ENCODE assay signal across 2 cellular contexts in the genomic region with DNA sequence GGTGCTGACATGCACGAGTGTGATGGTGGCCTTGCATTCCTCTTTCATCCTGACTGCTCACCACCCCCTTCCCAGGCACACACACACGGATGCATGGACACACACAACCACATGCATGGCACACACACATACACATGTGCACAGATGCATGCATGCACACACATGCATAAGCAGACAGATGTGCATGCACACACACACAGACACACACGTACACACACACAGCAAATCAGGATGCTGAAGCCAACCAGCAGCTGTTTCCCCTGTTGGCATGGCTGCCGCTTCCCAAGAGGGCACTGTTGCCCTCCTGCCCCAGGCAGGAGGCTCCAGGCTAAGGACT.
TF ChIP-seq lines count a peak whose summit lies in the region.

No MANE protein-coding gene starts in this region.

TF ChIP-seq in GM23338, 12 proteins besides CTCF, POLR2A, EP300 and RAD21 (continued from another document):
- TF ChIP-seq, protein P1, sequence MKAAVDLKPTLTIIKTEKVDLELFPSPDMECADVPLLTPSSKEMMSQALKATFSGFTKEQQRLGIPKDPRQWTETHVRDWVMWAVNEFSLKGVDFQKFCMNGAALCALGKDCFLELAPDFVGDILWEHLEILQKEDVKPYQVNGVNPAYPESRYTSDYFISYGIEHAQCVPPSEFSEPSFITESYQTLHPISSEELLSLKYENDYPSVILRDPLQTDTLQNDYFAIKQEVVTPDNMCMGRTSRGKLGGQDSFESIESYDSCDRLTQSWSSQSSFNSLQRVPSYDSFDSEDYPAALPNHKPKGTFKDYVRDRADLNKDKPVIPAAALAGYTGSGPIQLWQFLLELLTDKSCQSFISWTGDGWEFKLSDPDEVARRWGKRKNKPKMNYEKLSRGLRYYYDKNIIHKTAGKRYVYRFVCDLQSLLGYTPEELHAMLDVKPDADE (IDR thresholded peaks at IDR 0.05) = no peak
- TF ChIP-seq NANOG (IDR thresholded peaks at IDR 0.05; ENCODE audit: borderline replicate concordance) (no peak), STAT1 (IDR thresholded peaks at IDR 0.05; ENCODE audit: unreplicated experiment) (no peak), ZNF331 (CRISPR knock-in tag; IDR thresholded peaks at IDR 0.05; ENCODE audit: low read depth) (no peak), JUNB (IDR thresholded peaks at IDR 0.05; ENCODE audit: unreplicated experiment) (no peak), CREB1 (CRISPR knock-in tag; IDR thresholded peaks at IDR 0.05; ENCODE audit: low read depth) (no peak), EZH2phosphoT487 (IDR thresholded peaks at IDR 0.05; ENCODE audit: unreplicated experiment) (no peak)
- TF ChIP-seq, protein P2, sequence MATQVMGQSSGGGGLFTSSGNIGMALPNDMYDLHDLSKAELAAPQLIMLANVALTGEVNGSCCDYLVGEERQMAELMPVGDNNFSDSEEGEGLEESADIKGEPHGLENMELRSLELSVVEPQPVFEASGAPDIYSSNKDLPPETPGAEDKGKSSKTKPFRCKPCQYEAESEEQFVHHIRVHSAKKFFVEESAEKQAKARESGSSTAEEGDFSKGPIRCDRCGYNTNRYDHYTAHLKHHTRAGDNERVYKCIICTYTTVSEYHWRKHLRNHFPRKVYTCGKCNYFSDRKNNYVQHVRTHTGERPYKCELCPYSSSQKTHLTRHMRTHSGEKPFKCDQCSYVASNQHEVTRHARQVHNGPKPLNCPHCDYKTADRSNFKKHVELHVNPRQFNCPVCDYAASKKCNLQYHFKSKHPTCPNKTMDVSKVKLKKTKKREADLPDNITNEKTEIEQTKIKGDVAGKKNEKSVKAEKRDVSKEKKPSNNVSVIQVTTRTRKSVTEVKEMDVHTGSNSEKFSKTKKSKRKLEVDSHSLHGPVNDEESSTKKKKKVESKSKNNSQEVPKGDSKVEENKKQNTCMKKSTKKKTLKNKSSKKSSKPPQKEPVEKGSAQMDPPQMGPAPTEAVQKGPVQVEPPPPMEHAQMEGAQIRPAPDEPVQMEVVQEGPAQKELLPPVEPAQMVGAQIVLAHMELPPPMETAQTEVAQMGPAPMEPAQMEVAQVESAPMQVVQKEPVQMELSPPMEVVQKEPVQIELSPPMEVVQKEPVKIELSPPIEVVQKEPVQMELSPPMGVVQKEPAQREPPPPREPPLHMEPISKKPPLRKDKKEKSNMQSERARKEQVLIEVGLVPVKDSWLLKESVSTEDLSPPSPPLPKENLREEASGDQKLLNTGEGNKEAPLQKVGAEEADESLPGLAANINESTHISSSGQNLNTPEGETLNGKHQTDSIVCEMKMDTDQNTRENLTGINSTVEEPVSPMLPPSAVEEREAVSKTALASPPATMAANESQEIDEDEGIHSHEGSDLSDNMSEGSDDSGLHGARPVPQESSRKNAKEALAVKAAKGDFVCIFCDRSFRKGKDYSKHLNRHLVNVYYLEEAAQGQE (IDR thresholded peaks at IDR 0.05; ENCODE audit: unreplicated experiment) = no peak
- TF ChIP-seq, protein P3, sequence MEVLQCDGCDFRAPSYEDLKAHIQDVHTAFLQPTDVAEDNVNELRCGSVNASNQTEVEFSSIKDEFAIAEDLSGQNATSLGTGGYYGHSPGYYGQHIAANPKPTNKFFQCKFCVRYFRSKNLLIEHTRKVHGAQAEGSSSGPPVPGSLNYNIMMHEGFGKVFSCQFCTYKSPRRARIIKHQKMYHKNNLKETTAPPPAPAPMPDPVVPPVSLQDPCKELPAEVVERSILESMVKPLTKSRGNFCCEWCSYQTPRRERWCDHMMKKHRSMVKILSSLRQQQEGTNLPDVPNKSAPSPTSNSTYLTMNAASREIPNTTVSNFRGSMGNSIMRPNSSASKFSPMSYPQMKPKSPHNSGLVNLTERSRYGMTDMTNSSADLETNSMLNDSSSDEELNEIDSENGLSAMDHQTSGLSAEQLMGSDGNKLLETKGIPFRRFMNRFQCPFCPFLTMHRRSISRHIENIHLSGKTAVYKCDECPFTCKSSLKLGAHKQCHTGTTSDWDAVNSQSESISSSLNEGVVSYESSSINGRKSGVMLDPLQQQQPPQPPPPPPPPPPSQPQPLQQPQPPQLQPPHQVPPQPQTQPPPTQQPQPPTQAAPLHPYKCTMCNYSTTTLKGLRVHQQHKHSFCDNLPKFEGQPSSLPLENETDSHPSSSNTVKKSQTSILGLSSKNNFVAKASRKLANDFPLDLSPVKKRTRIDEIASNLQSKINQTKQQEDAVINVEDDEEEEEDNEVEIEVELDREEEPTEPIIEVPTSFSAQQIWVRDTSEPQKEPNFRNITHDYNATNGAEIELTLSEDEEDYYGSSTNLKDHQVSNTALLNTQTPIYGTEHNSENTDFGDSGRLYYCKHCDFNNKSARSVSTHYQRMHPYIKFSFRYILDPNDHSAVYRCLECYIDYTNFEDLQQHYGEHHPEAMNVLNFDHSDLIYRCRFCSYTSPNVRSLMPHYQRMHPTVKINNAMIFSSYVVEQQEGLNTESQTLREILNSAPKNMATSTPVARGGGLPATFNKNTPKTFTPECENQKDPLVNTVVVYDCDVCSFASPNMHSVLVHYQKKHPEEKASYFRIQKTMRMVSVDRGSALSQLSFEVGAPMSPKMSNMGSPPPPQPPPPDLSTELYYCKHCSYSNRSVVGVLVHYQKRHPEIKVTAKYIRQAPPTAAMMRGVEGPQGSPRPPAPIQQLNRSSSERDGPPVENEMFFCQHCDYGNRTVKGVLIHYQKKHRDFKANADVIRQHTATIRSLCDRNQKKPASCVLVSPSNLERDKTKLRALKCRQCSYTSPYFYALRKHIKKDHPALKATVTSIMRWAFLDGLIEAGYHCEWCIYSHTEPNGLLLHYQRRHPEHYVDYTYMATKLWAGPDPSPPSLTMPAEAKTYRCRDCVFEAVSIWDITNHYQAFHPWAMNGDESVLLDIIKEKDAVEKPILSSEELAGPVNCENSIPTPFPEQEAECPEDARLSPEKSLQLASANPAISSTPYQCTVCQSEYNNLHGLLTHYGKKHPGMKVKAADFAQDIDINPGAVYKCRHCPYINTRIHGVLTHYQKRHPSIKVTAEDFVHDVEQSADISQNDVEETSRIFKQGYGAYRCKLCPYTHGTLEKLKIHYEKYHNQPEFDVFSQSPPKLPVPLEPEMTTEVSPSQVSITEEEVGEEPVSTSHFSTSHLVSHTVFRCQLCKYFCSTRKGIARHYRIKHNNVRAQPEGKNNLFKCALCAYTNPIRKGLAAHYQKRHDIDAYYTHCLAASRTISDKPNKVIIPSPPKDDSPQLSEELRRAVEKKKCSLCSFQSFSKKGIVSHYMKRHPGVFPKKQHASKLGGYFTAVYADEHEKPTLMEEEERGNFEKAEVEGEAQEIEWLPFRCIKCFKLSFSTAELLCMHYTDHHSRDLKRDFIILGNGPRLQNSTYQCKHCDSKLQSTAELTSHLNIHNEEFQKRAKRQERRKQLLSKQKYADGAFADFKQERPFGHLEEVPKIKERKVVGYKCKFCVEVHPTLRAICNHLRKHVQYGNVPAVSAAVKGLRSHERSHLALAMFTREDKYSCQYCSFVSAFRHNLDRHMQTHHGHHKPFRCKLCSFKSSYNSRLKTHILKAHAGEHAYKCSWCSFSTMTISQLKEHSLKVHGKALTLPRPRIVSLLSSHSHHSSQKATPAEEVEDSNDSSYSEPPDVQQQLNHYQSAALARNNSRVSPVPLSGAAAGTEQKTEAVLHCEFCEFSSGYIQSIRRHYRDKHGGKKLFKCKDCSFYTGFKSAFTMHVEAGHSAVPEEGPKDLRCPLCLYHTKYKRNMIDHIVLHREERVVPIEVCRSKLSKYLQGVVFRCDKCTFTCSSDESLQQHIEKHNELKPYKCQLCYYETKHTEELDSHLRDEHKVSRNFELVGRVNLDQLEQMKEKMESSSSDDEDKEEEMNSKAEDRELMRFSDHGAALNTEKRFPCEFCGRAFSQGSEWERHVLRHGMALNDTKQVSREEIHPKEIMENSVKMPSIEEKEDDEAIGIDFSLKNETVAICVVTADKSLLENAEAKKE (CRISPR knock-in tag; IDR thresholded peaks at IDR 0.05) = no peak

TF ChIP-seq in IMR-90, 13 proteins besides CTCF, POLR2A, EP300 and RAD21:
- TF ChIP-seq, protein P4, sequence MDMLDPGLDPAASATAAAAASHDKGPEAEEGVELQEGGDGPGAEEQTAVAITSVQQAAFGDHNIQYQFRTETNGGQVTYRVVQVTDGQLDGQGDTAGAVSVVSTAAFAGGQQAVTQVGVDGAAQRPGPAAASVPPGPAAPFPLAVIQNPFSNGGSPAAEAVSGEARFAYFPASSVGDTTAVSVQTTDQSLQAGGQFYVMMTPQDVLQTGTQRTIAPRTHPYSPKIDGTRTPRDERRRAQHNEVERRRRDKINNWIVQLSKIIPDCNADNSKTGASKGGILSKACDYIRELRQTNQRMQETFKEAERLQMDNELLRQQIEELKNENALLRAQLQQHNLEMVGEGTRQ (IDR thresholded peaks at IDR 0.05; ENCODE audit: low read depth, low read length) = no peak
- TF ChIP-seq CEBPB (IDR thresholded peaks at IDR 0.05; ENCODE audit: low read depth, low read length) (no peak), BHLHE40 (IDR thresholded peaks at IDR 0.05; ENCODE audit: low read depth, low read length) (no peak), SMC3 (IDR thresholded peaks at IDR 0.05; ENCODE audit: low read depth, low read length) (no peak), NFE2L2 (IDR thresholded peaks at IDR 0.05; ENCODE audit: low read depth, low read length) (no peak), MAFK (IDR thresholded peaks at IDR 0.05; ENCODE audit: low read depth, low read length) (no peak), MAZ (IDR thresholded peaks at IDR 0.05; ENCODE audit: borderline replicate concordance, low read depth, low read length) (no peak), RCOR1 (IDR thresholded peaks at IDR 0.05; ENCODE audit: insufficient replicate concordance, low read length) (no peak), FOS (IDR thresholded peaks at IDR 0.05; ENCODE audit: low read depth, low read length) (no peak), CHD1 (IDR thresholded peaks at IDR 0.05; ENCODE audit: low read depth, low read length) (no peak), MXI1 (IDR thresholded peaks at IDR 0.05; ENCODE audit: borderline replicate concordance, low read depth, low read length) (no peak), RFX5 (IDR thresholded peaks at IDR 0.05; ENCODE audit: low read depth, low read length) (no peak)
- TF ChIP-seq, protein P5, sequence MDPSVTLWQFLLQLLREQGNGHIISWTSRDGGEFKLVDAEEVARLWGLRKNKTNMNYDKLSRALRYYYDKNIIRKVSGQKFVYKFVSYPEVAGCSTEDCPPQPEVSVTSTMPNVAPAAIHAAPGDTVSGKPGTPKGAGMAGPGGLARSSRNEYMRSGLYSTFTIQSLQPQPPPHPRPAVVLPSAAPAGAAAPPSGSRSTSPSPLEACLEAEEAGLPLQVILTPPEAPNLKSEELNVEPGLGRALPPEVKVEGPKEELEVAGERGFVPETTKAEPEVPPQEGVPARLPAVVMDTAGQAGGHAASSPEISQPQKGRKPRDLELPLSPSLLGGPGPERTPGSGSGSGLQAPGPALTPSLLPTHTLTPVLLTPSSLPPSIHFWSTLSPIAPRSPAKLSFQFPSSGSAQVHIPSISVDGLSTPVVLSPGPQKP (IDR thresholded peaks at IDR 0.05; ENCODE audit: borderline replicate concordance, low read depth, low read length) = no peak
